ENCODE assay signal across 17 cellular contexts in genomic region chr3:133939496-133939835, GRCh38. TPM values are rescaled to one million over a fixed set of nuclear protein-coding genes. Genes with fewer than 3 reads are reported as not detected.
A peak's percentile ranks its signal among the peaks of the same experiment; 100 is the strongest.
DNase-seq lines count a peak whose midpoint lies in the region; ATAC-seq and TF ChIP-seq lines count a peak whose summit lies in the region.
"Had no signal": no experiment of that assay in that cellular context is flagged by ENCODE, and none has a peak within 500 bp of the region (broad histone marks: within the 10 kb centered on the region; RNA-seq: fewer than 3 reads in every experiment).

No MANE protein-coding gene starts in this region.

- no peak for TF ChIP-seq EP300 in stomach (IDR thresholded peaks at IDR 0.05)

- peak; percentile 42 for DNase-seq in activated effector memory CD4-positive, alpha-beta T cell treated with anti-CD3 and anti-CD28 coated beads, Interleukin-2, amount 50 U/mL, for 16 hours
- DNase-seq in activated effector memory CD4-positive, alpha-beta T cell treated with Interleukin-2 at 50 U/mL for 16 hours = no peak
- no peak for DNase-seq in dorsolateral prefrontal cortex
- DNase-seq in stomach = peak; percentile 17
- peak; percentile 30 for DNase-seq in ureter (ENCODE audit: low spot score)
- DNase-seq in NCI-H2029 (lab: John Stamatoyannopoulos, UW) = no peak
- no peak for DNase-seq in GOT3 (lab: John Stamatoyannopoulos, UW)
- DNase-seq: COR-L47, DMS153, DMS79 treated with DMSO at 0.1 percent for 48 hours, EL, HCEC 1CT, HFFc6, IMR-90 had no signal

- intact Hi-C loops in dorsolateral prefrontal cortex (cut with DNase I) (no loop called here), stomach (cut with DNase I; ENCODE audit: low total_unique reads) (no loop called here)

- H3K4me1 ChIP-seq in stomach = peaks cover 12 to 34% (median 18%) of the 10 kb centered on the region in 4 donors

- no peaks in the 10 kb centered on the region for H3K9me3 ChIP-seq in stomach

- H3K27me3 ChIP-seq in dorsolateral prefrontal cortex (no peaks in the 10 kb centered on the region), stomach (no peaks in the 10 kb centered on the region)

- H3K4me3 ChIP-seq in dorsolateral prefrontal cortex (no peak overlapping the region), stomach (no peak overlapping the region)

- TF ChIP-seq CTCF in dorsolateral prefrontal cortex (IDR thresholded peaks at IDR 0.05 in 54 of 56, conservative IDR thresholded peaks at IDR 0.05 in 2 of 56; ENCODE audit: low read depth in 1 of 56, partially characterized antibody in 56 of 56) (no peak), stomach (IDR thresholded peaks at IDR 0.05) (no peak)

- WGBS in stomach, 5 donors = 69 to 94% (median 89%) methylated on average over 1 of the region's 1 CpG

- peak overlapping the region in 38 of 59 donors; percentile 8 to 87 (median 62) for H3K27ac ChIP-seq in dorsolateral prefrontal cortex
- H3K27ac ChIP-seq in stomach = no peak overlapping the region
- H3K27ac ChIP-seq: 22Rv1 had no signal

- H3K36me3 ChIP-seq in stomach = no peaks in the 10 kb centered on the region

- ATAC-seq in HG03139 (IDR thresholded peaks at IDR 0.05; ENCODE audit: unreplicated experiment) = no peak
- ATAC-seq: CD8-positive, alpha-beta T cell had no signal

- TF ChIP-seq POLR2A in stomach (IDR thresholded peaks at IDR 0.05) = no peak

RNA-seq across cellular contexts. Expression of gene RAB6B, which starts 43.8 kb away (rescaled TPM):
- total RNA-seq in dorsolateral prefrontal cortex (100 to 1,000 TPM; 119 to 563 (median 431) TPM), stomach (1 to 10 TPM in 3 of 5 donors, under 1 TPM in 2; 0.58 to 6.1 (median 1.2) TPM), ureter (8.2 TPM)
- polyA plus RNA-seq in stomach = 1 to 10 TPM; 1.9 to 7.5 (median 1.9) TPM

Comparison
In these comparisons a context has a peak if more than half of its experiments do, and no peak if none do; other contexts are left out.
1. DNase-seq: peak in activated effector memory CD4-positive, alpha-beta T cell treated with anti-CD3 and anti-CD28 coated beads, Interleukin-2, amount 50 U/mL, for 16 hours (single experiment), stomach (single experiment) and ureter (single experiment); none in activated effector memory CD4-positive, alpha-beta T cell treated with Interleukin-2 at 50 U/mL for 16 hours (single experiment), dorsolateral prefrontal cortex (0 of 10), NCI-H2029 (single experiment) and GOT3 (single experiment).
2. H3K27ac ChIP-seq: peak in dorsolateral prefrontal cortex (38 of 59); none in stomach (0 of 5).
3. RNA of gene RAB6B, which starts 43.8 kb away (total RNA-seq): 119 to 563 TPM in dorsolateral prefrontal cortex; 8.2 TPM in ureter (single experiment) and 0.58 to 6.1 TPM in stomach; every median in the first group is over 10 times any median in the second.